In the genomic region with DNA sequence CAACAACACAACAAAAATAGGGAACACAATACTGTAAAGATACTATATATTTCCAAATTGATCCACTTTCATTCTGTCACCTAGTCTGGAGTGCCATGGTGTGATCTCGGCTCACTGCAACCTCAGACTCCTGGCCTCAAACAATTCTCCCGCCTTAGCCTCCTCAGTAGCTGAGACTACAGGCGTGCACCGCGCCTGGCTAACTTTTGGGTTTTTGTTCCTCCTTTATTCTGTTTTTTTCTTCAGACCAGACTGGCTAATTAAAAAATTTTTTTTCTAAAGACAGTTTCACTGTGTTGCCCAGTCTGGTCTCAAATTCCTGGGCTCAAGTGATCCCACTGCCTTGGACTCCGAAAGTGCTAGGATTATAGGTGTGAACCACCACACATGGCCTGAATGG, we compare ENCODE assay signal across 12 cellular contexts. TPM values are rescaled to one million over a fixed set of nuclear protein-coding genes. Genes with fewer than 3 reads are reported as not detected.
"Had no signal": no experiment of that assay in that cellular context is flagged by ENCODE, and none has a peak within 500 bp of the region (broad histone marks: within the 10 kb centered on the region; RNA-seq: fewer than 3 reads in every experiment).

No MANE protein-coding gene starts in this region.

- ATAC-seq: HCT116, HepG2 had no signal

- H3K9me3 Mint-ChIP-seq: HFFc6, IgD-negative memory B cell had no signal

- DNase-seq: GM23248, GOT3, H7, HFFc6, KBM-7 had no signal

- H3K9ac ChIP-seq: GM23248 had no signal

- H3K36me3 ChIP-seq: HAP-1 had no signal

- H2AFZ ChIP-seq: GM23248 had no signal

- H3K4me3 ChIP-seq: GM23248, HAP-1 had no signal

- H3K4me3 Mint-ChIP-seq: HFFc6, IgD-negative memory B cell had no signal

- H3K36me3 Mint-ChIP-seq: IgD-negative memory B cell had no signal

- H3K27ac ChIP-seq: GM23248, HL-60 had no signal

- H3K9me3 ChIP-seq: HAP-1 had no signal

- H3K27ac Mint-ChIP-seq: HFFc6 had no signal

RNA-seq across cellular contexts. Expression of a gene that starts 5.3 kb away (rescaled TPM):
- total RNA-seq: GM23248, H4, H7, HepG2, HT1080 had no signal
- polyA plus RNA-seq: GM23248, HepG2 had no signal
